In the genomic region with DNA sequence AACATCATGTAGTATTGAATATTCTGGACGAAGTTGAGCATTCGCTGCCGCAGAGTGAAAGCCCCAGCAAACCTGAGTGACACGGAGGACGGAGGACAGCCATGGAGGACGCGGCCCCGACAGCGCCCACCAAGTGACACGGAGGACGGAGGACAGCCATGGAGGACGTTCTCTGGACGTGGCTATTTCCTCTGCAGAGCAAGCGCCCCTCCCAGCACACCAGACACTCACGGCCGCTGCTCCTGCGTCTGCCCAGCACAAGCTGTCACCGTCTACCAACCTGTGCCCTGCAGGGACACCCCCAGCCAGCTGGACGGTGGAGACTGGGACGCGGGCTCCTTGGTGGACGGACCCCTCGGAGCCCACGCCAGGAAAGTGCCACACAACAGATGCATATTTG, we compare ENCODE assay signal across 11 cellular contexts. TPM values are rescaled to one million over a fixed set of nuclear protein-coding genes. Genes with fewer than 3 reads are reported as not detected.
"Had no signal": no experiment of that assay in that cellular context is flagged by ENCODE, and none has a peak within 500 bp of the region (broad histone marks: within the 10 kb centered on the region; RNA-seq: fewer than 3 reads in every experiment).

No MANE protein-coding gene starts in this region.

- FAIRE-seq: HepG2 had no signal

- H3K27ac ChIP-seq: HL-60, KMS-11 had no signal

- DNase-seq: H7, HFFc6, KBM-7 had no signal

- H3K4me3 Mint-ChIP-seq: GM23338, HFFc6, IgD-negative memory B cell had no signal

- H2AFZ ChIP-seq: GM23338 had no signal

- H3K4me1 Mint-ChIP-seq: GM23338 had no signal

- H3K4me3 ChIP-seq: GM23338, HAP-1 had no signal

- H3K27me3 Mint-ChIP-seq: IgD-negative memory B cell had no signal

- H3K4me1 ChIP-seq: HAP-1 had no signal

- H3K9me3 Mint-ChIP-seq: GM23338, HFFc6, IgD-negative memory B cell had no signal

- H3K9me3 ChIP-seq: HAP-1 had no signal

- H3K9ac ChIP-seq: KMS-11 had no signal

- H3K27ac Mint-ChIP-seq: GM23338, HFFc6, IgD-negative memory B cell had no signal

- ATAC-seq: GM23338, HCT116, HepG2 had no signal

- H3K4me2 ChIP-seq: GM23338, KMS-11 had no signal

RNA-seq across cellular contexts. Expression of gene VENTX, which starts 46.3 kb away (rescaled TPM):
- total RNA-seq: H4, HepG2, HFFc6 had no signal
- polyA plus RNA-seq: HepG2, IgD-negative memory B cell had no signal

RNA-seq across cellular contexts. Expression of gene CALY, which starts 52.8 kb away (rescaled TPM):
- total RNA-seq: H4, H7, HepG2 had no signal
- polyA plus RNA-seq: IgD-negative memory B cell had no signal
